9 cellular contexts compared by ENCODE assay signal in genomic region chr5:150286820-150287219, GRCh38. TPM values are rescaled to one million over a fixed set of nuclear protein-coding genes. Genes with fewer than 3 reads are reported as not detected.
A peak's percentile ranks its signal among the peaks of the same experiment; 100 is the strongest.
DNase-seq lines count a peak whose midpoint lies in the region; ATAC-seq and TF ChIP-seq lines count a peak whose summit lies in the region.
"Had no signal": no experiment of that assay in that cellular context is flagged by ENCODE, and none has a peak within 500 bp of the region (broad histone marks: within the 10 kb centered on the region; RNA-seq: fewer than 3 reads in every experiment).

No MANE protein-coding gene starts in this region.

- no peak for ATAC-seq in HG03442 (IDR thresholded peaks at IDR 0.05; ENCODE audit: unreplicated experiment)

- H3K27ac ChIP-seq in cingulate gyrus (ENCODE audit: low read depth, low read length) (peak overlapping the region; percentile 48), osteoblast (ENCODE audit: low read depth, low read length) (no peak overlapping the region), esophagus muscularis mucosa (replicated peaks in 1 of 4) (no peak overlapping the region), mesenchymal stem cell (ENCODE audit: low read length, poor library complexity, severe bottlenecking) (no peak overlapping the region)

- no peaks in the 10 kb centered on the region for H3K36me3 ChIP-seq in osteoblast (ENCODE audit: insufficient read depth, low read length)
- no peaks in the 10 kb centered on the region for H3K36me3 ChIP-seq in esophagus muscularis mucosa
- peaks cover 0 to 14% of the 10 kb centered on the region in 2 experiments for H3K36me3 ChIP-seq in mesenchymal stem cell (ENCODE audit: control insufficient read depth in 1 of 2, insufficient read depth in 2 of 2, low read depth in 1 of 2, low read length in 2 of 2)

- no peak overlapping the region for H2AK5ac ChIP-seq in mesenchymal stem cell (ENCODE audit: low read length, severe bottlenecking)

- intact Hi-C loops in esophagus muscularis mucosa (cut with DNase I) = no loop called here

- H3K4me3 ChIP-seq in osteoblast (ENCODE audit: insufficient read depth, low read length) (no peak overlapping the region), esophagus muscularis mucosa (no peak overlapping the region), mesenchymal stem cell (ENCODE audit: insufficient read depth in 1 of 2, low read depth in 1 of 2, low read length in 2 of 2) (no peak overlapping the region)

- H4K8ac ChIP-seq in mesenchymal stem cell (ENCODE audit: low read length) = no peak overlapping the region

- H3K79me1 ChIP-seq in mesenchymal stem cell (replicated peaks; ENCODE audit: low read length, poor library complexity, severe bottlenecking) = no peaks in the 10 kb centered on the region

- H2BK15ac ChIP-seq in mesenchymal stem cell (ENCODE audit: low read depth, poor library complexity, severe bottlenecking) = no peak overlapping the region

- H3K4me2 ChIP-seq in osteoblast (ENCODE audit: insufficient read depth, low read length) (no peak overlapping the region), mesenchymal stem cell (ENCODE audit: low read length, poor library complexity, severe bottlenecking) (no peak overlapping the region)

- no peak overlapping the region for H2BK12ac ChIP-seq in mesenchymal stem cell (ENCODE audit: low read length in 2 of 2)

- no peak overlapping the region for H3K18ac ChIP-seq in mesenchymal stem cell (ENCODE audit: low read depth in 1 of 2, low read length in 2 of 2)

- H3K23ac ChIP-seq in mesenchymal stem cell (ENCODE audit: low read length in 2 of 2) = no peak overlapping the region

- DNase-seq in DMS 273 (lab: John Stamatoyannopoulos, UW; ENCODE audit: unreplicated experiment) (peak; percentile 48), DMS 273 treated with DMSO at 0.1 percent for 48 hours (lab: John Stamatoyannopoulos, UW) (no peak), osteoblast (ENCODE audit: insufficient read length, low spot score, missing footprints) (peak; percentile 38), esophagus muscularis mucosa (ENCODE audit: extremely low spot score) (no peak), mesenchymal stem cell (no peak)
- DNase-seq: stimulated activated naive CD4-positive, alpha-beta T cell had no signal

- no peak overlapping the region for H2BK120ac ChIP-seq in mesenchymal stem cell (ENCODE audit: low read depth, low read length)

- no peaks in the 10 kb centered on the region for H4K20me1 ChIP-seq in osteoblast (ENCODE audit: insufficient read depth, low read length)

- no peaks in the 10 kb centered on the region for H3K79me2 ChIP-seq in osteoblast (ENCODE audit: insufficient read depth, low read length)

- H3K27me3 ChIP-seq in osteoblast (ENCODE audit: insufficient read depth, low read length) = no peaks in the 10 kb centered on the region
- no peaks in the 10 kb centered on the region for H3K27me3 ChIP-seq in esophagus muscularis mucosa
- H3K27me3 ChIP-seq in mesenchymal stem cell (ENCODE audit: control insufficient read depth in 1 of 2, insufficient read depth in 1 of 2, low read length in 2 of 2) = no peaks in the 10 kb centered on the region

- H3K9ac ChIP-seq in mesenchymal stem cell (ENCODE audit: low read length) = no peak overlapping the region

- H3K9me3 ChIP-seq in osteoblast (ENCODE audit: low read depth, low read length) = no peaks in the 10 kb centered on the region
- H3K9me3 ChIP-seq in esophagus muscularis mucosa = no peaks in the 10 kb centered on the region
- H3K9me3 ChIP-seq in mesenchymal stem cell (ENCODE audit: control insufficient read depth, low read length) = no peaks in the 10 kb centered on the region

- H3K4me1 ChIP-seq in osteoblast (ENCODE audit: insufficient read depth, low read length) = peaks cover 18% of the 10 kb centered on the region
- H3K4me1 ChIP-seq in esophagus muscularis mucosa = no peaks in the 10 kb centered on the region
- peaks cover 15% of the 10 kb centered on the region for H3K4me1 ChIP-seq in mesenchymal stem cell (ENCODE audit: control insufficient read depth, insufficient read depth, low read depth, low read length)

- no peak for TF ChIP-seq EP300 in esophagus muscularis mucosa (IDR thresholded peaks at IDR 0.05)

- no peak overlapping the region for H3K14ac ChIP-seq in mesenchymal stem cell (ENCODE audit: low read length in 2 of 2)

- H2BK5ac ChIP-seq in mesenchymal stem cell (ENCODE audit: low read depth, low read length, poor library complexity, severe bottlenecking) = no peak overlapping the region

- no peak for TF ChIP-seq POLR2A in esophagus muscularis mucosa (IDR thresholded peaks at IDR 0.05; ENCODE audit: low read depth)

- no peak overlapping the region for H3K4ac ChIP-seq in mesenchymal stem cell (ENCODE audit: low read depth in 1 of 2, low read length in 2 of 2)

- TF ChIP-seq CTCF in LNCAP (IDR thresholded peaks at IDR 0.05) (peak; percentile 34), osteoblast (IDR thresholded peaks at IDR 0.05; ENCODE audit: extremely low read depth, low read depth, low read length) (no peak), esophagus muscularis mucosa (IDR thresholded peaks at IDR 0.05) (no peak)

- H4K91ac ChIP-seq in mesenchymal stem cell (ENCODE audit: low read length) = no peak overlapping the region

- H2AFZ ChIP-seq in osteoblast (ENCODE audit: low read length) = no peak overlapping the region
- H2AFZ ChIP-seq in mesenchymal stem cell (ENCODE audit: low read depth, low read length) = no peak overlapping the region

- 93% methylated on average over 3 of the region's 5 CpGs for WGBS in esophagus muscularis mucosa
- 59% methylated on average over 4 of the region's 5 CpGs for WGBS in mesenchymal stem cell

RNA-seq across cellular contexts. Expression of gene CAMK2A, which starts 2.8 kb away (rescaled TPM):
- total RNA-seq in osteoblast (0.36 and 0.88 TPM in 2 replicates), esophagus muscularis mucosa (1 to 10 TPM; 2.5 to 8.0 (median 3.8) TPM)
- polyA plus RNA-seq in mesenchymal stem cell (2013, experiment 1 of 2) = 0.65 TPM
- 0.47 TPM for polyA plus RNA-seq in mesenchymal stem cell (2013, experiment 2 of 2)

RNA-seq across cellular contexts. Expression of gene ARSI, which starts 15.9 kb away (rescaled TPM):
- total RNA-seq in osteoblast (4.7 and 6.5 TPM in 2 replicates), esophagus muscularis mucosa (10 to 100 TPM in 3 of 4 donors, 1 to 10 TPM in 1; 5.8 to 20.6 (median 10.1) TPM)
- 1.6 TPM for polyA plus RNA-seq in mesenchymal stem cell (2013, experiment 1 of 2)
- 1.5 TPM for polyA plus RNA-seq in mesenchymal stem cell (2013, experiment 2 of 2)

Comparison
In these comparisons a context has a peak if more than half of its experiments do, and no peak if none do; other contexts are left out.
1. DNase-seq: peak in DMS 273 (single experiment) and osteoblast (single experiment); none in DMS 273 treated with DMSO at 0.1 percent for 48 hours (single experiment), esophagus muscularis mucosa (single experiment) and mesenchymal stem cell (single experiment).